8 cellular contexts compared by ENCODE assay signal in genomic region chr19:9674669-9675357, GRCh38. TPM values are rescaled to one million over a fixed set of nuclear protein-coding genes. Genes with fewer than 3 reads are reported as not detected.
A peak's percentile ranks its signal among the peaks of the same experiment; 100 is the strongest.
DNase-seq lines count a peak whose midpoint lies in the region; ATAC-seq and TF ChIP-seq lines count a peak whose summit lies in the region.

Gene ZNF562 (minus strand): TSS chr19:9675100. CDS start chr19:9660744, 14,356 bp downstream.

- H3F3A ChIP-seq in GM23248 (ENCODE audit: insufficient read depth), result peaks cover 10% of the 10 kb centered on the region

- WGBS in GM23248 (ENCODE audit: low coverage in 1 of 2, low lambda C conversion rate in 2 of 2, missing lambda C conversion rate in 2 of 2), 2 experiments, result 1 to 3% methylated on average over 40 of the region's 40 CpGs

- no peaks in the 10 kb centered on the region for H3K27me3 ChIP-seq in GM23248 (replicated peaks; ENCODE audit: insufficient read depth)
- H3K27me3 ChIP-seq in osteoblast (ENCODE audit: insufficient read depth, low read length), result no peaks in the 10 kb centered on the region
- no peaks in the 10 kb centered on the region for H3K27me3 ChIP-seq in thoracic aorta (replicated peaks; ENCODE audit: insufficient read depth)

- peak; percentile 91 for DNase-seq in DMS53 (lab: John Stamatoyannopoulos, UW)
- peak; percentile 93 for DNase-seq in GM23248
- DNase-seq in M059J (ENCODE audit: low read depth), result peak; percentile 86
- DNase-seq in SK-N-DZ (ENCODE audit: low spot score), result peak; percentile 91
- peak; percentile 81 for DNase-seq in activated naive CD4-positive, alpha-beta T cell treated with anti-CD3 and anti-CD28 coated beads, Interleukin-2, amount 50 U/mL, for 16 hours
- peak; percentile 79 for DNase-seq in glomerular endothelial cell (ENCODE audit: extremely low read depth, low read depth, low spot score)
- DNase-seq in osteoblast (ENCODE audit: insufficient read length, low spot score, missing footprints), result peak; percentile 99
- DNase-seq in thoracic aorta (ENCODE audit: low spot score), result peak; percentile 54

- in situ Hi-C loops in GM23248 (cut with MboI), result no loop called here

- peaks cover 7% of the 10 kb centered on the region for H3K9me3 ChIP-seq in GM23248 (ENCODE audit: low read depth)
- no peaks in the 10 kb centered on the region for H3K9me3 ChIP-seq in osteoblast (ENCODE audit: low read depth, low read length)
- peaks cover 24% of the 10 kb centered on the region for H3K9me3 ChIP-seq in thoracic aorta

- TF ChIP-seq CTCF in osteoblast (IDR thresholded peaks at IDR 0.05; ENCODE audit: extremely low read depth, low read depth, low read length) (no peak), thoracic aorta (IDR thresholded peaks at IDR 0.05) (no peak)

- no peaks in the 10 kb centered on the region for H4K20me1 ChIP-seq in GM23248 (ENCODE audit: insufficient read depth)
- peaks cover 6% of the 10 kb centered on the region for H4K20me1 ChIP-seq in osteoblast (ENCODE audit: insufficient read depth, low read length)

- H2AFZ ChIP-seq in GM23248, result peak within 1 kb of the TSS; percentile 93
- H2AFZ ChIP-seq in osteoblast (ENCODE audit: low read length), result peak within 1 kb of the TSS; percentile 99

- peak within 1 kb of the TSS; percentile 94 for H3K4me3 ChIP-seq in GM23248
- H3K4me3 ChIP-seq in osteoblast (ENCODE audit: insufficient read depth, low read length), result peak within 1 kb of the TSS; percentile 99
- peak within 1 kb of the TSS; percentile 92 for H3K4me3 ChIP-seq in thoracic aorta

- peak within 1 kb of the TSS; percentile 86 for H3K27ac ChIP-seq in GM23248
- H3K27ac ChIP-seq in osteoblast (ENCODE audit: low read depth, low read length), result peak within 1 kb of the TSS; percentile 94
- peak within 1 kb of the TSS; percentile 92 to 95 for H3K27ac ChIP-seq in thoracic aorta

- peaks cover 46% of the 10 kb centered on the region for H3K79me2 ChIP-seq in GM23248 (ENCODE audit: insufficient read depth)
- peaks cover 50% of the 10 kb centered on the region for H3K79me2 ChIP-seq in osteoblast (ENCODE audit: insufficient read depth, low read length)

- no peaks in the 10 kb centered on the region for H3K9me2 ChIP-seq in GM23248 (ENCODE audit: insufficient read depth)

- H3K4me1 ChIP-seq in GM23248 (ENCODE audit: insufficient read depth) (no peaks in the 10 kb centered on the region), osteoblast (ENCODE audit: insufficient read depth, low read length) (no peaks in the 10 kb centered on the region), thoracic aorta (ENCODE audit: control insufficient read depth in 1 of 2, low read depth in 2 of 2) (peaks cover 0 to 4% of the 10 kb centered on the region in 2 donors)

- peak within 1 kb of the TSS; percentile 70 for H3K4me2 ChIP-seq in GM23248 (ENCODE audit: unreplicated experiment)
- H3K4me2 ChIP-seq in osteoblast (ENCODE audit: insufficient read depth, low read length), result peak within 1 kb of the TSS; percentile 84

- peaks cover 24% of the 10 kb centered on the region for H3K36me3 ChIP-seq in GM23248 (ENCODE audit: low read depth)
- H3K36me3 ChIP-seq in osteoblast (ENCODE audit: insufficient read depth, low read length), result peaks cover 13% of the 10 kb centered on the region
- peaks cover 3% of the 10 kb centered on the region for H3K36me3 ChIP-seq in thoracic aorta

- H3K9ac ChIP-seq in GM23248, result peak within 1 kb of the TSS; percentile 87

- peak; percentile 75 for ATAC-seq in thoracic aorta (ENCODE audit: insufficient number of reproducible peaks, low FRiP score, low read depth)

RNA-seq across cellular contexts. Expression of gene ZNF562, which starts in this region (rescaled TPM):
- total RNA-seq in GM23248 (2014; rRNA removed; shearing (Covaris generic)), result 17.5 and 21.9 TPM in 2 replicates
- 7.2 and 8.0 TPM in 2 replicates for polyA plus RNA-seq in GM23248 (2016; fragmentation: Nextera tagmentation; extraction: Ambion mirVana)
- total RNA-seq in M059J (2014; rRNA removed; shearing (Covaris generic)), result 17.4 and 27.4 TPM in 2 replicates
- 21.3 and 32.1 TPM in 2 replicates for polyA plus RNA-seq in SK-N-DZ (2014; cell fraction: cytosol; rRNA removed)
- polyA plus RNA-seq in SK-N-DZ (2014; cell fraction: nucleus; rRNA removed), result 13.7 and 15.4 TPM in 2 replicates
- total RNA-seq in glomerular endothelial cell (20.7 and 26.7 TPM in 2 replicates), osteoblast (32.1 and 33.3 TPM in 2 replicates), thoracic aorta (10 to 100 TPM; 13.3 to 35.6 TPM)

Comparison
In these comparisons a context has a peak if more than half of its experiments do, and no peak if none do; other contexts are left out.
1. Peak in every context shown above with its lines: DNase-seq, ATAC-seq, H3K4me3 ChIP-seq and H3K27ac ChIP-seq.